Comparison of ENCODE assay signal across 22 cellular contexts in the genomic region with DNA sequence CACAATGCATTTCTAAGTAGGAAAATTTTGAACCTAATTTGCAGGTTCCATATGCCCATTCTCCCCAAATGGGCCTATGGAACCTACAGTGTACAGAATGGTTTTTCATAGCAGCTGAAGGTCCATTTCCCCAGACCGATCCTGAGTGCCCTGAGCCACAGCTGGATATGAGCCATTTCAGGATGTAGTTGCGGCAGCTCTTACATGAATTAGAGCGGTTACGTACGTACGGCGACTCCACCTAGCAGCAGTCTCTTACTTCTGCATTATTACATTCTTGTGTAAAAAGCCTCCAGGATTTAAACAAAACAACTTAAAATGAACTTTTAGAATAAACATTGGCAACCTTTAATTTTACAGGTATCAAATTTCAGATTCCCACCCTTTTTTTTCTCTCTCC.
"Had no signal": no experiment of that assay in that cellular context is flagged by ENCODE, and none has a peak within 500 bp of the region (broad histone marks: within the 10 kb centered on the region; RNA-seq: fewer than 3 reads in every experiment).

No MANE protein-coding gene starts in this region.

- H3K27ac ChIP-seq: RWPE1 had no signal

- H3K9me3 Mint-ChIP-seq: T-cell had no signal

- DNase-seq: KBM-7; MV-4-11; NCI-H1048; NCI-H1105; NCI-H1417; NCI-H1436 treated with DMSO at 0.1 percent for 48 hours; NCI-H1694; NCI-H187 treated with DMSO at 0.1 percent for 48 hours; NCI-H2029 treated with DMSO at 0.1 percent for 48 hours; NCI-H2171 treated with DMSO at 0.1 percent for 48 hours; NCI-H345; NCI-H446 treated with DMSO at 0.1 percent for 48 hours; NCI-H510A treated with DMSO at 0.1 percent for 48 hours; NCI-H526; NK-92 treated with Interleukin-12 subunit alpha and Interleukin-12 subunit beta, amount 100 ng/mL, for 24 hours; PC-3; SHP77; SK-N-SH; SW 1271; T-cell had no signal

- H3K9me3 ChIP-seq: SK-N-SH had no signal

- ATAC-seq: Panc1, PC-3, T-cell had no signal

- H3K27me3 Mint-ChIP-seq: T-cell had no signal

- H3K27ac Mint-ChIP-seq: T-cell had no signal
